In genomic region chr5:44646016-44646415, GRCh38 we compare ENCODE assay signal across 24 cellular contexts.
DNase-seq lines count a peak whose midpoint lies in the region; ATAC-seq and TF ChIP-seq lines count a peak whose summit lies in the region.
"Had no signal": no experiment of that assay in that cellular context is flagged by ENCODE, and none has a peak within 500 bp of the region (broad histone marks: within the 10 kb centered on the region; RNA-seq: fewer than 3 reads in every experiment).

No MANE protein-coding gene starts in this region.

- H3K4me3 ChIP-seq in WERI-Rb-1 (ENCODE audit: low read depth, low read length) = peak overlapping the region; percentile 7; the same call in 1 of the 2 replicates
- H3K4me3 ChIP-seq in left ventricle myocardium inferior = no peak overlapping the region
- H3K4me3 ChIP-seq in neural progenitor cell = no peak overlapping the region
- H3K4me3 ChIP-seq in uterus = no peak overlapping the region
- H3K4me3 ChIP-seq: ovary, sigmoid colon, upper lobe of right lung had no signal

- POLR2A ChIA-PET in activated CD4-positive, alpha-beta memory T cell treated with anti-CD3 and anti-CD28 coated beads, Interleukin-2, amount 10 ng/mL, durations not matched to agents 7 days and 5 days (lab: Charles Lee) = no interaction called here

- H3K27me3 Mint-ChIP-seq in neural progenitor cell (ENCODE audit: insufficient read depth, low read depth) = no peaks in the 10 kb centered on the region
- H3K27me3 Mint-ChIP-seq in activated CD4-positive, alpha-beta memory T cell treated with anti-CD3 and anti-CD28 coated beads, Interleukin-2, amount 10 ng/mL, durations not matched to agents 7 days and 5 days = no peaks in the 10 kb centered on the region
- no peaks in the 10 kb centered on the region for H3K27me3 Mint-ChIP-seq in activated T-helper 1 cell treated with anti-CD3 and anti-CD28 coated beads, Interleukin-12 subunit alpha, Interleukin-12 subunit beta, Interleukin-2, Interleukin-4 antibody, amounts not matched to agents 30 ng/mL and 10 ng/mL and 1 ng/mL, durations not matched to agents 14 hours and 24 hours and 36 hours (ENCODE audit: insufficient read depth)
- H3K27me3 Mint-ChIP-seq: naive thymus-derived CD4-positive, alpha-beta T cell had no signal

- no peak overlapping the region for H2AFZ ChIP-seq in neural progenitor cell (replicated peaks)

- in situ Hi-C loops in G401 (cut with HindIII; ENCODE audit: low sequenced_read_pairs) = no loop called here

- peak overlapping the region; percentile 77 for H3K27ac ChIP-seq in WERI-Rb-1
- H3K27ac ChIP-seq in left ventricle myocardium inferior (replicated peaks) = peak overlapping the region; percentile 47
- H3K27ac ChIP-seq in neural progenitor cell = no peak overlapping the region
- peak overlapping the region in 1 of 2 donors; percentile 4 for H3K27ac ChIP-seq in uterus
- H3K27ac ChIP-seq: epithelial cell of prostate, ovary, sigmoid colon, upper lobe of right lung had no signal

- H3K36me3 Mint-ChIP-seq in neural progenitor cell = no peaks in the 10 kb centered on the region
- no peaks in the 10 kb centered on the region for H3K36me3 Mint-ChIP-seq in activated CD4-positive, alpha-beta memory T cell treated with anti-CD3 and anti-CD28 coated beads, Interleukin-2, amount 10 ng/mL, durations not matched to agents 7 days and 5 days (ENCODE audit: low read depth)
- no peaks in the 10 kb centered on the region for H3K36me3 Mint-ChIP-seq in activated T-helper 1 cell treated with anti-CD3 and anti-CD28 coated beads, Interleukin-12 subunit alpha, Interleukin-12 subunit beta, Interleukin-2, Interleukin-4 antibody, amounts not matched to agents 30 ng/mL and 10 ng/mL and 1 ng/mL, durations not matched to agents 14 hours and 24 hours and 36 hours (ENCODE audit: low read depth)
- H3K36me3 Mint-ChIP-seq: naive thymus-derived CD4-positive, alpha-beta T cell had no signal

- no peak overlapping the region for H3K27ac Mint-ChIP-seq in neural progenitor cell
- H3K27ac Mint-ChIP-seq in activated CD4-positive, alpha-beta memory T cell treated with anti-CD3 and anti-CD28 coated beads, Interleukin-2, amount 10 ng/mL, durations not matched to agents 7 days and 5 days = no peak overlapping the region
- H3K27ac Mint-ChIP-seq in activated T-helper 1 cell treated with anti-CD3 and anti-CD28 coated beads, Interleukin-12 subunit alpha, Interleukin-12 subunit beta, Interleukin-2, Interleukin-4 antibody, amounts not matched to agents 30 ng/mL and 10 ng/mL and 1 ng/mL, durations not matched to agents 14 hours and 24 hours and 36 hours = no peak overlapping the region
- H3K27ac Mint-ChIP-seq: activated CD8-positive, alpha-beta T cell treated with anti-CD3 and anti-CD28 coated beads, Interleukin-2, amount 10 ng/mL, durations not matched to agents 7 days and 5 days; naive thymus-derived CD4-positive, alpha-beta T cell had no signal

- peaks cover 9% of the 10 kb centered on the region for H3K4me1 Mint-ChIP-seq in neural progenitor cell
- no peaks in the 10 kb centered on the region for H3K4me1 Mint-ChIP-seq in activated CD4-positive, alpha-beta memory T cell treated with anti-CD3 and anti-CD28 coated beads, Interleukin-2, amount 10 ng/mL, durations not matched to agents 7 days and 5 days
- no peaks in the 10 kb centered on the region for H3K4me1 Mint-ChIP-seq in activated T-helper 1 cell treated with anti-CD3 and anti-CD28 coated beads, Interleukin-12 subunit alpha, Interleukin-12 subunit beta, Interleukin-2, Interleukin-4 antibody, amounts not matched to agents 30 ng/mL and 10 ng/mL and 1 ng/mL, durations not matched to agents 14 hours and 24 hours and 36 hours (ENCODE audit: low read depth)

- no peak overlapping the region for H3K9ac ChIP-seq in neural progenitor cell

- H3K9me3 ChIP-seq in WERI-Rb-1 (ENCODE audit: severe bottlenecking) (peaks cover 3% of the 10 kb centered on the region), left ventricle myocardium inferior (replicated peaks) (peaks cover 7% of the 10 kb centered on the region), neural progenitor cell (ENCODE audit: low read depth) (no peaks in the 10 kb centered on the region), uterus (no peaks in the 10 kb centered on the region)
- H3K9me3 ChIP-seq: ovary, sigmoid colon, upper lobe of right lung had no signal

- H3K9me3 Mint-ChIP-seq in neural progenitor cell = no peaks in the 10 kb centered on the region
- H3K9me3 Mint-ChIP-seq in activated CD4-positive, alpha-beta memory T cell treated with anti-CD3 and anti-CD28 coated beads, Interleukin-2, amount 10 ng/mL, durations not matched to agents 7 days and 5 days = no peaks in the 10 kb centered on the region
- H3K9me3 Mint-ChIP-seq in activated T-helper 1 cell treated with anti-CD3 and anti-CD28 coated beads, Interleukin-12 subunit alpha, Interleukin-12 subunit beta, Interleukin-2, Interleukin-4 antibody, amounts not matched to agents 30 ng/mL and 10 ng/mL and 1 ng/mL, durations not matched to agents 14 hours and 24 hours and 36 hours = peaks cover 4% of the 10 kb centered on the region

- no peak for ATAC-seq in GM18505 (IDR thresholded peaks at IDR 0.05; ENCODE audit: unreplicated experiment)
- ATAC-seq: activated CD4-positive, CD25-positive, alpha-beta regulatory T cell treated with anti-CD3 and anti-CD28 coated beads, Interleukin-2, amount 50 U/mL, for 24 hours; activated CD8-positive, alpha-beta T cell treated with anti-CD3 and anti-CD28 coated beads, Interleukin-2, amount 10 ng/mL, durations not matched to agents 7 days and 5 days; naive thymus-derived CD4-positive, alpha-beta T cell; upper lobe of right lung had no signal

- H3K36me3 ChIP-seq in WERI-Rb-1 (no peaks in the 10 kb centered on the region), left ventricle myocardium inferior (no peaks in the 10 kb centered on the region), neural progenitor cell (no peaks in the 10 kb centered on the region), uterus (no peaks in the 10 kb centered on the region)
- H3K36me3 ChIP-seq: ovary, sigmoid colon, upper lobe of right lung had no signal

- intact Hi-C loops in left ventricle myocardium inferior (cut with micrococcal nuclease) = no loop called here
- intact Hi-C loops in uterus (cut with DNase I; ENCODE audit: low total_unique reads) = no loop called here
- intact Hi-C loops in activated T-helper 1 cell treated with anti-CD3 and anti-CD28 coated beads, Interleukin-12 subunit alpha, Interleukin-12 subunit beta, Interleukin-2, Interleukin-4 antibody, amounts not matched to agents 30 ng/mL and 10 ng/mL and 1 ng/mL, durations not matched to agents 14 hours and 24 hours and 36 hours (cut with micrococcal nuclease) = no loop called here

- H3K4me3 Mint-ChIP-seq in neural progenitor cell = no peak overlapping the region
- H3K4me3 Mint-ChIP-seq in activated CD4-positive, alpha-beta memory T cell treated with anti-CD3 and anti-CD28 coated beads, Interleukin-2, amount 10 ng/mL, durations not matched to agents 7 days and 5 days = no peak overlapping the region
- no peak overlapping the region for H3K4me3 Mint-ChIP-seq in activated T-helper 1 cell treated with anti-CD3 and anti-CD28 coated beads, Interleukin-12 subunit alpha, Interleukin-12 subunit beta, Interleukin-2, Interleukin-4 antibody, amounts not matched to agents 30 ng/mL and 10 ng/mL and 1 ng/mL, durations not matched to agents 14 hours and 24 hours and 36 hours
- H3K4me3 Mint-ChIP-seq: activated CD8-positive, alpha-beta T cell treated with anti-CD3 and anti-CD28 coated beads, Interleukin-2, amount 10 ng/mL, durations not matched to agents 7 days and 5 days; naive thymus-derived CD4-positive, alpha-beta T cell had no signal

- no peaks in the 10 kb centered on the region for H3K79me2 ChIP-seq in neural progenitor cell (ENCODE audit: low read depth)

- no peak for TF ChIP-seq CTCF in WERI-Rb-1 (IDR thresholded peaks at IDR 0.05; ENCODE audit: low read depth, low read length)
- TF ChIP-seq CTCF in left ventricle myocardium inferior (IDR thresholded peaks at IDR 0.05; ENCODE audit: borderline replicate concordance) = no peak
- TF ChIP-seq CTCF in neural progenitor cell (IDR thresholded peaks at IDR 0.05) = no peak
- TF ChIP-seq CTCF in uterus (IDR thresholded peaks at IDR 0.05) = no peak

- H3K4me1 ChIP-seq in left ventricle myocardium inferior (peaks cover 10% of the 10 kb centered on the region), neural progenitor cell (peaks cover 3% of the 10 kb centered on the region), uterus (no peaks in the 10 kb centered on the region)
- H3K4me1 ChIP-seq: upper lobe of right lung had no signal

- H4K20me1 ChIP-seq in neural progenitor cell (ENCODE audit: low read depth) = no peaks in the 10 kb centered on the region

- DNase-seq in G401 (ENCODE audit: low spot score) = peak; percentile 77
- peak; percentile 88 for DNase-seq in WERI-Rb-1
- DNase-seq in left ventricle myocardium inferior = no peak
- DNase-seq in neural progenitor cell (ENCODE audit: low spot score) = peak; percentile 43
- no peak for DNase-seq in activated CD4-positive, alpha-beta memory T cell treated with anti-CD3 and anti-CD28 coated beads, Interleukin-2, amount 10 ng/mL, durations not matched to agents 7 days and 5 days
- DNase-seq in uterus = no peak
- no peak for DNase-seq in activated T-helper 1 cell treated with anti-CD3 and anti-CD28 coated beads, Interleukin-12 subunit alpha, Interleukin-12 subunit beta, Interleukin-2, Interleukin-4 antibody, amounts not matched to agents 30 ng/mL and 10 ng/mL and 1 ng/mL, durations not matched to agents 14 hours and 24 hours and 36 hours (ENCODE audit: low spot score)
- DNase-seq: ACHN; activated CD8-positive, alpha-beta T cell treated with anti-CD3 and anti-CD28 coated beads, Interleukin-2, amount 10 ng/mL, durations not matched to agents 7 days and 5 days; activated naive CD4-positive, alpha-beta T cell treated with Interleukin-2 at 50 U/mL for 16 hours; amygdala; Calu3; foreskin fibroblast; kidney; naive thymus-derived CD4-positive, alpha-beta T cell; NCI-H146; NCI-H526; OCI-M1; ovary; sigmoid colon; upper lobe of right lung had no signal

- CTCF ChIA-PET in activated CD4-positive, alpha-beta memory T cell treated with anti-CD3 and anti-CD28 coated beads, Interleukin-2, amount 10 ng/mL, durations not matched to agents 7 days and 5 days (lab: Charles Lee) = no interaction called here

- no peaks in the 10 kb centered on the region for H3F3A ChIP-seq in neural progenitor cell (ENCODE audit: low read depth)

- no peak for TF ChIP-seq POLR2A in uterus (IDR thresholded peaks at IDR 0.05)
- no peak for TF ChIP-seq POLR2A in GM18505 (IDR thresholded peaks at IDR 0.05; ENCODE audit: borderline replicate concordance, extremely low read depth, insufficient read depth, insufficient read length)

- H3K27me3 ChIP-seq in WERI-Rb-1 (ENCODE audit: insufficient read depth, low read depth, severe bottlenecking) (no peaks in the 10 kb centered on the region), left ventricle myocardium inferior (ENCODE audit: low read depth) (peaks cover 13% of the 10 kb centered on the region), neural progenitor cell (no peaks in the 10 kb centered on the region), uterus (no peaks in the 10 kb centered on the region)
- H3K27me3 ChIP-seq: ovary, sigmoid colon, upper lobe of right lung had no signal

- H3K4me2 ChIP-seq in neural progenitor cell = no peak overlapping the region

Comparison
In these comparisons a context has a peak if more than half of its experiments do, and no peak if none do; other contexts are left out.
1. DNase-seq: peak in G401 (single experiment), WERI-Rb-1 (single experiment) and neural progenitor cell (single experiment); none in left ventricle myocardium inferior (single experiment), activated CD4-positive, alpha-beta memory T cell treated with anti-CD3 and anti-CD28 coated beads, Interleukin-2, amount 10 ng/mL, durations not matched to agents 7 days and 5 days (single experiment), uterus (0 of 2) and activated T-helper 1 cell treated with anti-CD3 and anti-CD28 coated beads, Interleukin-12 subunit alpha, Interleukin-12 subunit beta, Interleukin-2, Interleukin-4 antibody, amounts not matched to agents 30 ng/mL and 10 ng/mL and 1 ng/mL, durations not matched to agents 14 hours and 24 hours and 36 hours (single experiment).